In the genomic region with DNA sequence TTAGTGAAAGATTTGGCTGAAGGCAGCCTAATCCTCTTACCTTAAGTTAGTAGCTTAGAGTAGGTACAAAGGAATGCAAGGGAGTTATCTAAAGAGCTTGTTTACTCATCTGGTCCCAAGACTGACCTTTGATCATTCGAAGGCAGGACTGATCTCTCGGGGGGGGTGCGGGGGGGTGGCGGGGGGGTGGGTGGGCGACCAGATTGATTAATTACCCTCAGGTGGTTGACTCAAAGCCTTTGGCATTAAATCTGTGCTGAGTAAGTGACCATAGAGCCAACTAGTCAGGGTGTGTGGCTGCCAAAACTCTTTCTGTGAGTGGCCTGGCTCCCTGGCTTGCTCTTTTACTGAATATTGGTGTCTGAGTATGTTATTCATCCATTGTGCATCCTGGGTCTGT, we compare ENCODE assay signal across 14 cellular contexts.
"Had no signal": no experiment of that assay in that cellular context is flagged by ENCODE, and none has a peak within 500 bp of the region (broad histone marks: within the 10 kb centered on the region; RNA-seq: fewer than 3 reads in every experiment).

No MANE protein-coding gene starts in this region.

- DNase-seq: activated CD4-positive, alpha-beta T cell treated with anti-CD3 and anti-CD28 coated beads, Interleukin-2, amount 10 ng/mL, durations not matched to agents 24 days and 14 days; activated naive CD4-positive, alpha-beta T cell treated with anti-CD3 and anti-CD28 coated beads, Interleukin-2, amount 10 ng/mL, durations not matched to agents 7 days and 5 days; brain microvascular endothelial cell; cerebellar nuclear complex; dermis blood vessel endothelial cell; foreskin fibroblast; heart left ventricle; left ventricle myocardium superior; mesendoderm; stimulated activated CD4-positive, alpha-beta T cell treated with anti-CD3 and anti-CD28 coated beads, Interleukin-4, amount 100 ng/mL, for 24 hours; T-helper 1 cell had no signal

- ATAC-seq: esophagus mucosa, heart left ventricle, left ventricle myocardium superior, WTC11 had no signal

- H3K27me3 ChIP-seq: brain microvascular endothelial cell, heart left ventricle had no signal

- H3K36me3 ChIP-seq: brain microvascular endothelial cell, heart left ventricle had no signal

- H3K36me3 Mint-ChIP-seq: activated naive CD4-positive, alpha-beta T cell treated with anti-CD3 and anti-CD28 coated beads, Interleukin-2, amount 10 ng/mL, durations not matched to agents 7 days and 5 days had no signal

- H3K4me3 ChIP-seq: heart left ventricle had no signal

- H3K27me3 Mint-ChIP-seq: activated CD4-positive, alpha-beta T cell treated with anti-CD3 and anti-CD28 coated beads, Interleukin-2, amount 10 ng/mL, durations not matched to agents 24 days and 14 days; activated naive CD4-positive, alpha-beta T cell treated with anti-CD3 and anti-CD28 coated beads, Interleukin-2, amount 10 ng/mL, durations not matched to agents 7 days and 5 days; stimulated activated naive CD8-positive, alpha-beta T cell treated with anti-CD3 and anti-CD28 coated beads, Interleukin-15, Interleukin-2, amounts not matched to agents 100 ng/mL and 50 ng/mL, for 24 hours had no signal

- H3K4me3 Mint-ChIP-seq: activated CD4-positive, alpha-beta T cell treated with anti-CD3 and anti-CD28 coated beads, Interleukin-2, amount 10 ng/mL, durations not matched to agents 24 days and 14 days; activated naive CD4-positive, alpha-beta T cell treated with anti-CD3 and anti-CD28 coated beads, Interleukin-2, amount 10 ng/mL, durations not matched to agents 7 days and 5 days; stimulated activated naive CD8-positive, alpha-beta T cell treated with anti-CD3 and anti-CD28 coated beads, Interleukin-15, Interleukin-2, amounts not matched to agents 100 ng/mL and 50 ng/mL, for 24 hours; WTC11 had no signal

- H3K27ac Mint-ChIP-seq: activated CD4-positive, alpha-beta T cell treated with anti-CD3 and anti-CD28 coated beads, Interleukin-2, amount 10 ng/mL, durations not matched to agents 24 days and 14 days; activated naive CD4-positive, alpha-beta T cell treated with anti-CD3 and anti-CD28 coated beads, Interleukin-2, amount 10 ng/mL, durations not matched to agents 7 days and 5 days; stimulated activated naive CD8-positive, alpha-beta T cell treated with anti-CD3 and anti-CD28 coated beads, Interleukin-15, Interleukin-2, amounts not matched to agents 100 ng/mL and 50 ng/mL, for 24 hours; WTC11 had no signal

- H3K4me1 Mint-ChIP-seq: activated CD4-positive, alpha-beta T cell treated with anti-CD3 and anti-CD28 coated beads, Interleukin-2, amount 10 ng/mL, durations not matched to agents 24 days and 14 days; activated naive CD4-positive, alpha-beta T cell treated with anti-CD3 and anti-CD28 coated beads, Interleukin-2, amount 10 ng/mL, durations not matched to agents 7 days and 5 days; WTC11 had no signal

- H3K27ac ChIP-seq: brain microvascular endothelial cell, heart left ventricle had no signal

- H3K4me1 ChIP-seq: heart left ventricle had no signal
